1 cellular context compared by ENCODE assay signal in the genomic region with DNA sequence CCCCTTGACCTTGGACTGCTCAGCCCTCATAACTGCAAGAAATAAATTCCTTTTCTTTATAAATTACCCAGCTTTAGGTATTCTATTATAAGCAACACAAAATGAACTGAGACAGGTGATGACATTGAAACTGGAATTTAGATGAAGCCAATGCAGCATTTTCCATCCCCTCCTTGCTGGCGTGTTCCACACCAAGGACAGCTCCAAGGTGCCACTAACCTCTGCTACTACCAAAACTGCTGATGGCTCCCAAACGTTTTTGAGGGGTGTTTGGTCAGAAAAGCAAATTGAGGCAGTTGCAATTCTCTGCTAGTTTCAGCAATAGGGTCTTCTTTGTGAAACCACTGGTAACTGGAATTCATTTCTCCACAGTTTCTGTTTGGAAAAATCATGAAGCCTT.
TF ChIP-seq lines count a peak whose summit lies in the region.

No MANE protein-coding gene starts in this region.

TF ChIP-seq in SK-N-SH treated with all-trans-retinoic acid at 6 μM for 48 hours, 23 proteins besides CTCF, POLR2A, EP300 and RAD21 (continued from another document):
- no peak for TF ChIP-seq ESRRG (CRISPR knock-in tag; IDR thresholded peaks at IDR 0.05)
- no peak for TF ChIP-seq ZFP30 (CRISPR knock-in tag; IDR thresholded peaks at IDR 0.05)
- no peak for TF ChIP-seq OSR1 (CRISPR knock-in tag; IDR thresholded peaks at IDR 0.05)
- TF ChIP-seq TOX (CRISPR knock-in tag; IDR thresholded peaks at IDR 0.05; ENCODE audit: borderline replicate concordance): no peak
- no peak for TF ChIP-seq ZC3H10 (CRISPR knock-in tag; IDR thresholded peaks at IDR 0.05)
